In the genomic region with DNA sequence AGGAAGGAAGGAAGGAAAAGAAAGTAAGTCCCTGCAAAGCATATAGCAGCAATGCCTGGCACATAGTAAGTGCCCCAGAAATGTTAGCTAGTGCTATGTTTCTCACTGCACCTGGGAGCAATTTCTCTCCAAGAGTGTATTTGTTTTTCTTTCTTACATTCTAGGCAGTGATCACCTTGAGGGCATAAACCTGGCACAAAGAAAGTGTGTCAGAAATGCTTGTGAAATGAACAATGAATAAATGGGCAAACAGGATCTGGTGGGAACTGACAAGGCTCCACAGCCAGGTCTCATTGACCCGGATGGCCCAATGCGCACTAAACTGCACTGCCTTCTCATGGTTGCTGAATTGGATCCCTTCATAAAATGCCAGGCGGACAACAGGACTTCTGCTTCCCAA, we compare ENCODE assay signal across 31 cellular contexts.
"Had no signal": no experiment of that assay in that cellular context is flagged by ENCODE, and none has a peak within 500 bp of the region (broad histone marks: within the 10 kb centered on the region; RNA-seq: fewer than 3 reads in every experiment).

No MANE protein-coding gene starts in this region.

- H3K27me3 Mint-ChIP-seq: activated CD4-positive, alpha-beta T cell treated with anti-CD3 and anti-CD28 coated beads for 36 hours; activated CD4-positive, alpha-beta T cell treated with anti-CD3 and anti-CD28 coated beads, Interleukin-2, amount 10 ng/mL, durations not matched to agents 7 days and 5 days; activated CD8-positive, alpha-beta T cell treated with anti-CD3 and anti-CD28 coated beads for 36 hours; activated naive CD4-positive, alpha-beta T cell treated with anti-CD3 and anti-CD28 coated beads, Interleukin-2, amount 50 U/mL, for 24 hours; activated naive CD8-positive, alpha-beta T cell treated with anti-CD3 and anti-CD28 coated beads, Interleukin-2, amount 50 U/mL, for 24 hours; activated T-helper 17 cell treated with anti-CD3 and anti-CD28 coated beads, Interleukin-2, amount 50 U/mL, for 72 hours; T-helper 17 cell had no signal

- H3K27ac ChIP-seq: adrenal gland, body of pancreas, esophagus squamous epithelium, gastroesophageal sphincter, heart right ventricle, WERI-Rb-1 had no signal

- H3K36me3 ChIP-seq: adrenal gland, esophagus squamous epithelium, gastroesophageal sphincter, WERI-Rb-1 had no signal

- FAIRE-seq: colon, endometrium had no signal

- H3K27ac Mint-ChIP-seq: activated CD4-positive, alpha-beta T cell treated with anti-CD3 and anti-CD28 coated beads for 36 hours; activated CD4-positive, alpha-beta T cell treated with anti-CD3 and anti-CD28 coated beads, Interleukin-2, amount 10 ng/mL, durations not matched to agents 7 days and 5 days; activated CD8-positive, alpha-beta T cell treated with anti-CD3 and anti-CD28 coated beads for 36 hours; activated naive CD4-positive, alpha-beta T cell treated with anti-CD3 and anti-CD28 coated beads for 36 hours; activated naive CD4-positive, alpha-beta T cell treated with anti-CD3 and anti-CD28 coated beads, Interleukin-2, amount 50 U/mL, for 24 hours; activated naive CD8-positive, alpha-beta T cell treated with anti-CD3 and anti-CD28 coated beads for 36 hours; activated naive CD8-positive, alpha-beta T cell treated with anti-CD3 and anti-CD28 coated beads, Interleukin-2, amount 50 U/mL, for 24 hours; activated T-helper 17 cell treated with anti-CD3 and anti-CD28 coated beads, Interleukin-2, amount 50 U/mL, for 72 hours; T-helper 17 cell; T-helper 2 cell treated with Interferon-gamma antibody and Interleukin-4, amounts not matched to agents 5 μg/mL and 100 μg/mL, for 36 hours had no signal

- H3K4me1 ChIP-seq: body of pancreas, gastroesophageal sphincter had no signal

- H3K36me3 Mint-ChIP-seq: activated naive CD4-positive, alpha-beta T cell treated with anti-CD3 and anti-CD28 coated beads, Interleukin-2, amount 50 U/mL, for 24 hours; activated naive CD8-positive, alpha-beta T cell treated with anti-CD3 and anti-CD28 coated beads for 36 hours had no signal

- DNase-seq: activated CD4-positive, alpha-beta T cell treated with anti-CD3 and anti-CD28 coated beads, Interleukin-2, amount 10 ng/mL, durations not matched to agents 7 days and 5 days; activated CD4-positive, alpha-beta T cell treated with anti-CD3 and anti-CD28 coated beads, Interleukin-2, amount 50 U/mL, for 4 hours; activated CD4-positive, CD25-positive, alpha-beta regulatory T cell; activated CD4-positive, CD25-positive, alpha-beta regulatory T cell treated with anti-CD3 and anti-CD28 coated beads, Interleukin-2, amount 50 U/mL, for 72 hours; activated CD8-positive, alpha-beta memory T cell treated with anti-CD3 and anti-CD28 coated beads for 24 hours; activated effector memory CD4-positive, alpha-beta T cell treated with Interleukin-2 at 50 U/mL for 16 hours; activated naive CD4-positive, alpha-beta T cell treated with anti-CD3 and anti-CD28 coated beads for 36 hours; activated naive CD8-positive, alpha-beta T cell treated with anti-CD3 and anti-CD28 coated beads for 36 hours; activated naive CD8-positive, alpha-beta T cell treated with anti-CD3 and anti-CD28 coated beads, Interleukin-2, amount 50 U/mL, for 24 hours; activated T-cell treated with anti-CD3 and anti-CD28 coated beads, Interleukin-2, amount 50 U/mL, for 4 hours; adrenal gland; body of pancreas; caudate nucleus; cortex of kidney; dermis blood vessel endothelial cell; effector CD4-positive, alpha-beta T cell; esophagus squamous epithelium; foreskin melanocyte; heart right ventricle; T-helper 1 cell; T-helper 17 cell; T1000 had no signal

- H3K4me3 ChIP-seq: adrenal gland, body of pancreas, esophagus squamous epithelium, gastroesophageal sphincter, heart right ventricle had no signal

- ATAC-seq: activated CD4-positive, alpha-beta T cell treated with anti-CD3 and anti-CD28 coated beads for 36 hours; activated CD8-positive, alpha-beta T cell treated with anti-CD3 and anti-CD28 coated beads for 36 hours; activated naive CD8-positive, alpha-beta T cell treated with anti-CD3 and anti-CD28 coated beads, Interleukin-2, amount 50 U/mL, for 24 hours; activated T-cell treated with anti-CD3 and anti-CD28 coated beads, Interleukin-2, amount 50 U/mL, for 4 hours; activated T-helper 17 cell treated with anti-CD3 and anti-CD28 coated beads, Interleukin-2, amount 50 U/mL, for 72 hours; body of pancreas; gastroesophageal sphincter; heart right ventricle; T-helper 17 cell had no signal

- H3K9me3 ChIP-seq: adrenal gland, body of pancreas, esophagus squamous epithelium, gastroesophageal sphincter, heart right ventricle had no signal

- H3K9me3 Mint-ChIP-seq: activated CD4-positive, alpha-beta T cell treated with anti-CD3 and anti-CD28 coated beads, Interleukin-2, amount 10 ng/mL, durations not matched to agents 7 days and 5 days; activated CD8-positive, alpha-beta T cell treated with anti-CD3 and anti-CD28 coated beads for 36 hours; activated naive CD4-positive, alpha-beta T cell treated with anti-CD3 and anti-CD28 coated beads for 36 hours; activated naive CD4-positive, alpha-beta T cell treated with anti-CD3 and anti-CD28 coated beads, Interleukin-2, amount 50 U/mL, for 24 hours; activated naive CD8-positive, alpha-beta T cell treated with anti-CD3 and anti-CD28 coated beads, Interleukin-2, amount 50 U/mL, for 24 hours; activated T-cell treated with anti-CD3 and anti-CD28 coated beads, Interleukin-2, amount 50 U/mL, for 4 hours; activated T-helper 17 cell treated with anti-CD3 and anti-CD28 coated beads, Interleukin-2, amount 50 U/mL, for 72 hours; T-helper 2 cell treated with Interferon-gamma antibody and Interleukin-4, amounts not matched to agents 5 μg/mL and 100 μg/mL, for 36 hours had no signal

- H3K4me3 Mint-ChIP-seq: activated CD4-positive, alpha-beta T cell treated with anti-CD3 and anti-CD28 coated beads for 36 hours; activated CD4-positive, alpha-beta T cell treated with anti-CD3 and anti-CD28 coated beads, Interleukin-2, amount 10 ng/mL, durations not matched to agents 7 days and 5 days; activated CD8-positive, alpha-beta T cell treated with anti-CD3 and anti-CD28 coated beads for 36 hours; activated naive CD4-positive, alpha-beta T cell treated with anti-CD3 and anti-CD28 coated beads for 36 hours; activated naive CD4-positive, alpha-beta T cell treated with anti-CD3 and anti-CD28 coated beads, Interleukin-2, amount 50 U/mL, for 24 hours; activated naive CD8-positive, alpha-beta T cell treated with anti-CD3 and anti-CD28 coated beads for 36 hours; activated naive CD8-positive, alpha-beta T cell treated with anti-CD3 and anti-CD28 coated beads, Interleukin-2, amount 50 U/mL, for 24 hours; activated T-cell treated with anti-CD3 and anti-CD28 coated beads, Interleukin-2, amount 50 U/mL, for 4 hours; activated T-helper 17 cell treated with anti-CD3 and anti-CD28 coated beads, Interleukin-2, amount 50 U/mL, for 72 hours; T-helper 17 cell; T-helper 2 cell treated with Interferon-gamma antibody and Interleukin-4, amounts not matched to agents 5 μg/mL and 100 μg/mL, for 36 hours had no signal

- H3K27me3 ChIP-seq: adrenal gland, body of pancreas, gastroesophageal sphincter, heart right ventricle had no signal

- H3K4me1 Mint-ChIP-seq: activated CD4-positive, alpha-beta T cell treated with anti-CD3 and anti-CD28 coated beads for 36 hours; activated CD4-positive, alpha-beta T cell treated with anti-CD3 and anti-CD28 coated beads, Interleukin-2, amount 10 ng/mL, durations not matched to agents 7 days and 5 days; activated naive CD4-positive, alpha-beta T cell treated with anti-CD3 and anti-CD28 coated beads, Interleukin-2, amount 50 U/mL, for 24 hours; activated naive CD8-positive, alpha-beta T cell treated with anti-CD3 and anti-CD28 coated beads for 36 hours; activated naive CD8-positive, alpha-beta T cell treated with anti-CD3 and anti-CD28 coated beads, Interleukin-2, amount 50 U/mL, for 24 hours; activated T-helper 17 cell treated with anti-CD3 and anti-CD28 coated beads, Interleukin-2, amount 50 U/mL, for 72 hours; T-helper 17 cell had no signal
